ENCODE assay signal across 34 cellular contexts in the genomic region with DNA sequence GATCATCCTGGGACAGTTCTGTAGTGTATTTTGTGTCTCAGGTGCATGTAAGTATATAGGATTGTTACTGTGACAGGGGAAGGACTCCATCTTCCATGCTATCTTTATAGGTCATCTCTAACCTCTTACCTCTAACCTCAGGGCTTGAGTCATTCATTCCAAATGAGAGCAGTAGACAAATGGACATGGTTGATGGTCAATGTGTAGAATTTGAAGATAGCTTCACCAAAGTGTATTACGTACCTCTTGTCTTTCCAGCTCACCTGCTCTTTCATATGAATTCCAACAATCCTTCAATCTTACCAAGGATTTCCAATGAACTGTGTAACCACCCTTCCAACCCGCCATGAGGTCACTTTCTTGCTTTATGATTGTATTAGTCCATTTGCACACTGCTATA.
"Had no signal": no experiment of that assay in that cellular context is flagged by ENCODE, and none has a peak within 500 bp of the region (broad histone marks: within the 10 kb centered on the region; RNA-seq: fewer than 3 reads in every experiment).

No MANE protein-coding gene starts in this region.

- H3K27me3 ChIP-seq: MG63 had no signal

- H3K36me3 ChIP-seq: MG63 had no signal

- H3K4me3 ChIP-seq: MG63 had no signal

- DNase-seq: Karpas-422, Kasumi-1, MG63, MM.1S, MV-4-11, NCI-H1048, NCI-H1092, NCI-H1092 treated with DMSO at 0.1 percent for 48 hours, NCI-H1105, NCI-H1105 treated with DMSO at 0.1 percent for 48 hours, NCI-H1417, NCI-H1417 treated with DMSO at 0.1 percent for 48 hours, NCI-H1436, NCI-H1436 treated with DMSO at 0.1 percent for 48 hours, NCI-H146, NCI-H1694, NCI-H1694 treated with DMSO at 0.1 percent for 48 hours, NCI-H187, NCI-H187 treated with DMSO at 0.1 percent for 48 hours, NCI-H1930, NCI-H2029, NCI-H2029 treated with DMSO at 0.1 percent for 48 hours, NCI-H2081, NCI-H2081 treated with DMSO at 0.1 percent for 48 hours, NCI-H2107, NCI-H2171, NCI-H2171 treated with DMSO at 0.1 percent for 48 hours, NCI-H2227 treated with DMSO at 0.1 percent for 48 hours, NCI-H226, NCI-H345, NCI-H446, NCI-H446 treated with DMSO at 0.1 percent for 48 hours, NCI-H510A, NCI-H510A treated with DMSO at 0.1 percent for 48 hours had no signal

- H3K9me3 ChIP-seq: MG63 had no signal
